8 cellular contexts compared by ENCODE assay signal in the genomic region with DNA sequence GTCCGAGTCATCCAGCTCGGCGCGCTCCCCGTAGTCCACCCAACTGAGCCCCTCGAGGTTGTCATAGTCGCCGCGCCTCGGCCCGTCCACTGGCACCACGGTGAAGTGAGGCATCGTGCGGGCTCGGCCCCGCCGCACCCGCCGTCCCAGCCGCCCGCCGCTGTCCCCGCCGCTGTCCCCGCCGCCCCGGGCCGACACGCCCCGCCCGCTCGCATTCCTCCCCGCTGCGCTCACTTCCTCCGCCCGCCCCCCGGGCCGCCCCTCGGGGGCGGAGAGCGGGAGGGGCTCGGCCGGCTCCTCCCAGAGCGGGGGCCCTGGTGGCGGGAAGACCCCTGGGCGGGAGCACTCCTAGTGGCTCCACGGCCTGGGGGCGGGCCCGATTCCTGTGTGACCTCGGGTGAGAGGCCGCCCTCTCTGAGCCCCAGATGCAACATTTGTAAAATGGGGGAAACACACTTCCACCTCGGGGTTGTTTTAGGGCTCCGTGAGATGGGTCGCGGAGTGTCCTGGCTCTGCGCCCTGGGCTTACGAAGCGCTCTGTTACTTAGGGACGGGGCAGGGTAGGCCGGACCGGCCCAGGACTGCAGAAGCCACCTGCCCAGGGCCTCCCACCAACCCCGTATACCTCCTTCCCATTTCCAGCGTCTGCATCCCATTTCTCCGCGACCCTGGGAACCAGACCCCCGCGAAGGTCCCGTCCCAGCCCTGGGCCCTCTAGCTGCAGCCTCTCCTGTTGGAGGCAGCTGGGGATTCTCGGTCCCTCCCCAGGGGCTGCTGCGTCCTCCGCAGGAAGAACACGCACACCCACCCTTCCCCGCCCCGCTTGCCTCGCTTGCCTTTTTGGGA. TPM values are rescaled to one million over a fixed set of nuclear protein-coding genes. Genes with fewer than 3 reads are reported as not detected.
DNase-seq lines count a peak whose midpoint lies in the region; ATAC-seq and TF ChIP-seq lines count a peak whose summit lies in the region.

A gene (minus strand): TSS at position 198 of the 846 bp plus-strand sequence. CDS start 84 bp downstream, at position 114.

- H3K27ac ChIP-seq in AG04450 (ENCODE audit: low read depth, low read length) (peak within 1 kb of the TSS; percentile 80), muscle layer of duodenum (ENCODE audit: low read length) (peak within 1 kb of the TSS; percentile 95)

- H3K27me3 Mint-ChIP-seq in activated T-cell treated with anti-CD3 and anti-CD28 coated beads, Interleukin-2, amount 50 U/mL, for 4 hours (ENCODE audit: low read depth) = no peaks in the 10 kb centered on the region

- DNase-seq in AG04450 (ENCODE audit: low read depth, low spot score) (no peak), OCI-M1 (lab: John Stamatoyannopoulos, UW) (peak; percentile 90)
- peak; percentile 75 for DNase-seq in activated T-cell treated with anti-CD3 and anti-CD28 coated beads, Interleukin-2, amount 50 U/mL, for 4 hours
- peak; percentile 50 to 78 for DNase-seq in stimulated activated CD8-positive, alpha-beta memory T cell treated with anti-CD3 and anti-CD28 coated beads, Interleukin-7, amount 100 ng/mL, for 4 hours (ENCODE audit: low read depth in 2 of 2)

- POLR2A ChIA-PET in AG04450 (lab: Yijun Ruan, JAX) = interaction anchor here (1.8 kb wide), 1 partner anchor 9 kb away, joined by 9 read pairs; no protein-coding TSS in a partner anchor

- peak within 1 kb of the TSS; percentile 89 for H3K4me3 ChIP-seq in AG04450 (ENCODE audit: low read depth, low read length)
- peak within 1 kb of the TSS; percentile 73 to 94 for H3K4me3 ChIP-seq in muscle layer of duodenum (ENCODE audit: low read depth in 1 of 2, low read length in 2 of 2)

- CTCF ChIA-PET in AG04450 (lab: Charles Lee) = no interaction called here

- H3K4me1 Mint-ChIP-seq in activated T-cell treated with anti-CD3 and anti-CD28 coated beads, Interleukin-2, amount 50 U/mL, for 4 hours (ENCODE audit: low read depth) = peaks cover 20% of the 10 kb centered on the region

- no peaks in the 10 kb centered on the region; the same call in 1 of the 2 replicates for H3K9me3 ChIP-seq in AG04450 (ENCODE audit: control insufficient read depth, insufficient read depth, low read length)
- no peaks in the 10 kb centered on the region for H3K9me3 ChIP-seq in muscle layer of duodenum (ENCODE audit: control insufficient read depth in 1 of 2, low read length in 2 of 2)

- no peak for TF ChIP-seq CTCF in AG04450 (IDR thresholded peaks at IDR 0.05; ENCODE audit: low read depth, low read length)

- H3K4me1 ChIP-seq in muscle layer of duodenum (ENCODE audit: control insufficient read depth in 1 of 2, insufficient read depth in 2 of 2, low read length in 2 of 2) = peaks cover 28 to 37% of the 10 kb centered on the region in 2 donors

- H3K36me3 ChIP-seq in muscle layer of duodenum (ENCODE audit: control insufficient read depth in 1 of 2, insufficient read depth in 2 of 2, low read length in 2 of 2) = no peaks in the 10 kb centered on the region

- H3K4me3 Mint-ChIP-seq in activated T-cell treated with anti-CD3 and anti-CD28 coated beads, Interleukin-2, amount 50 U/mL, for 4 hours = peak within 1 kb of the TSS; percentile 97

- peak; percentile 75 for ATAC-seq in GM19025 (IDR thresholded peaks at IDR 0.05; ENCODE audit: low read depth, unreplicated experiment)
- ATAC-seq in HG03196 (IDR thresholded peaks at IDR 0.05; ENCODE audit: unreplicated experiment) = peak; percentile 65
- ATAC-seq in activated T-cell treated with anti-CD3 and anti-CD28 coated beads, Interleukin-2, amount 50 U/mL, for 4 hours = peak; percentile 88 to 89
- ATAC-seq in esophagus mucosa = peak; percentile 81

- no peaks in the 10 kb centered on the region for H3K36me3 Mint-ChIP-seq in activated T-cell treated with anti-CD3 and anti-CD28 coated beads, Interleukin-2, amount 50 U/mL, for 4 hours (ENCODE audit: insufficient read depth)

- no peaks in the 10 kb centered on the region for H3K9me3 Mint-ChIP-seq in activated T-cell treated with anti-CD3 and anti-CD28 coated beads, Interleukin-2, amount 50 U/mL, for 4 hours

- H3K27me3 ChIP-seq in AG04450 (ENCODE audit: control insufficient read depth, insufficient read depth, low read length) (no peaks in the 10 kb centered on the region), muscle layer of duodenum (ENCODE audit: low read depth, low read length) (no peaks in the 10 kb centered on the region)

RNA-seq across cellular contexts. Expression of the gene that starts here (rescaled TPM):
- 48.1 and 63.0 TPM in 2 replicates for polyA plus RNA-seq in AG04450 (2011; rRNA removed)
- 114 and 139 TPM in 2 replicates for polyA minus RNA-seq in AG04450 (2011; rRNA and poly(A)+ RNA removed)
- total RNA-seq in activated T-cell treated with anti-CD3 and anti-CD28 coated beads, Interleukin-2, amount 50 U/mL, for 4 hours = 10 to 100 TPM; 18.5 to 20.5 (median 19.6) TPM
- total RNA-seq in esophagus mucosa = 17.5 TPM
